In the genomic region with DNA sequence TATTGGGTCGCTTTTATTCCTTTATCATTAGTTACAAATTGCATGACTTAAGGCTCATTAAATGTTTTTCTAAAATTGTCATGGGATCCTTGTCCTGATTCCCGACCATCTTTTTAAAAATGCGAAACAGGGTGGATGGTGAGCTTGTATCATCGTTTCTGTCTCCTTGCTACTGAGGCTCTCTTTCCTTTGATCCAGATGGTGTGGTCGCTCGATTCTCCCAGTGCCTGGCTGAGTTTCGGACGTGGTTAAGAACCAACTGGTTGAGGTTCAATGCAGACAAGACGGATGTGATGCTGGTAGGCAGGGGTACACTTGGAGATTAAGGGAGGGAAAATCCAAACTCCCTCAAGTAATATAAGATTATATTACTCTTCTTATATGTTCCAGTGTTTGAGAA, we compare ENCODE assay signal across 8 cellular contexts.
A peak's percentile ranks its signal among the peaks of the same experiment; 100 is the strongest.
DNase-seq lines count a peak whose midpoint lies in the region; ATAC-seq and TF ChIP-seq lines count a peak whose summit lies in the region.

No MANE protein-coding gene starts in this region.

- TF ChIP-seq CTCF in choroid plexus epithelial cell (conservative IDR thresholded peaks at IDR 0.05; ENCODE audit: low read depth, low read length) (no peak), GM10266 (IDR thresholded peaks at IDR 0.05; ENCODE audit: control insufficient read depth, insufficient read depth, low read depth, missing control alignments) (no peak)

- peaks cover 13 to 27% of the 10 kb centered on the region in 2 donors for H3K4me1 ChIP-seq in muscle layer of duodenum (ENCODE audit: control insufficient read depth in 1 of 2, insufficient read depth in 2 of 2, low read length in 2 of 2)

- no peaks in the 10 kb centered on the region for H3K27me3 ChIP-seq in muscle layer of duodenum (ENCODE audit: low read depth, low read length)

- H3K9me3 ChIP-seq in muscle layer of duodenum (ENCODE audit: control insufficient read depth in 1 of 2, low read length in 2 of 2), result no peaks in the 10 kb centered on the region

- H3K4me3 ChIP-seq in choroid plexus epithelial cell (ENCODE audit: low read depth, low read length) (peak overlapping the region; percentile 92), muscle layer of duodenum (ENCODE audit: low read depth in 1 of 2, low read length in 2 of 2) (peak overlapping the region; percentile 91 to 97)

- DNase-seq in NCI-H1105 treated with DMSO at 0.1 percent for 48 hours (lab: John Stamatoyannopoulos, UW) (peak; percentile 26), NCI-H1105 (lab: John Stamatoyannopoulos, UW) (no peak), NCI-H748 treated with DMSO at 0.1 percent for 48 hours (lab: John Stamatoyannopoulos, UW) (peak; percentile 44), choroid plexus epithelial cell (ENCODE audit: low read depth) (peak; percentile 20), GM10266 (ENCODE audit: extremely low spot score) (no peak)
- no peak for DNase-seq in effector CD4-positive, alpha-beta T cell

- ATAC-seq in GM18502 (IDR thresholded peaks at IDR 0.05; ENCODE audit: poor library complexity, unreplicated experiment), result no peak

- H3K36me3 ChIP-seq in muscle layer of duodenum (ENCODE audit: control insufficient read depth in 1 of 2, insufficient read depth in 2 of 2, low read length in 2 of 2), result no peaks in the 10 kb centered on the region

- H3K27ac ChIP-seq in muscle layer of duodenum (ENCODE audit: low read length), result peak overlapping the region; percentile 90

Comparison
In these comparisons a context has a peak if more than half of its experiments do, and no peak if none do; other contexts are left out.
1. DNase-seq: peak in NCI-H1105 treated with DMSO at 0.1 percent for 48 hours (single experiment), NCI-H748 treated with DMSO at 0.1 percent for 48 hours (single experiment) and choroid plexus epithelial cell (single experiment); none in NCI-H1105 (single experiment), GM10266 (single experiment) and effector CD4-positive, alpha-beta T cell (single experiment).